16 cellular contexts compared by ENCODE assay signal in genomic region chr17:82017612-82018151, GRCh38. TPM values are rescaled to one million over a fixed set of nuclear protein-coding genes. Genes with fewer than 3 reads are reported as not detected.
"Had no signal": no experiment of that assay in that cellular context is flagged by ENCODE, and none has a peak within 500 bp of the region (broad histone marks: within the 10 kb centered on the region; RNA-seq: fewer than 3 reads in every experiment).

No MANE protein-coding gene starts in this region.

- H3K27me3 Mint-ChIP-seq: activated naive CD4-positive, alpha-beta T cell treated with anti-CD3 and anti-CD28 coated beads, Interleukin-2, amount 10 ng/mL, durations not matched to agents 7 days and 5 days; T-cell had no signal

- H3K9me3 Mint-ChIP-seq: activated naive CD4-positive, alpha-beta T cell treated with anti-CD3 and anti-CD28 coated beads, Interleukin-2, amount 10 ng/mL, durations not matched to agents 7 days and 5 days; nephron; T-cell had no signal

- ATAC-seq: T-cell had no signal

- H3K36me3 ChIP-seq: breast epithelium, thoracic aorta had no signal

- DNase-seq: activated CD4-positive, alpha-beta T cell treated with anti-CD3 and anti-CD28 coated beads for 1 hour; activated CD4-positive, alpha-beta T cell treated with anti-CD3 and anti-CD28 coated beads, Interleukin-2, amount 50 U/mL, for 48 hours; activated naive CD4-positive, alpha-beta T cell treated with anti-CD3 and anti-CD28 coated beads, Interleukin-2, amount 10 ng/mL, durations not matched to agents 7 days and 5 days; cerebellar nuclear complex; effector CD8-positive, alpha-beta T cell; foreskin fibroblast; glutamatergic neuron; stimulated activated CD4-positive, alpha-beta T cell treated with anti-CD3 and anti-CD28 coated beads, Interleukin-12 subunit alpha, Interleukin-12 subunit beta, amount 100 ng/mL, for 4 hours; stimulated activated CD4-positive, alpha-beta T cell treated with anti-CD3 and anti-CD28 coated beads, Interleukin-2, amount 100 ng/mL, for 24 hours; stomach; T-cell; T1000 had no signal

- H3K27ac Mint-ChIP-seq: activated naive CD4-positive, alpha-beta T cell treated with anti-CD3 and anti-CD28 coated beads, Interleukin-2, amount 10 ng/mL, durations not matched to agents 7 days and 5 days; nephron; T-cell had no signal

- H3K4me3 Mint-ChIP-seq: activated naive CD4-positive, alpha-beta T cell treated with anti-CD3 and anti-CD28 coated beads, Interleukin-2, amount 10 ng/mL, durations not matched to agents 7 days and 5 days; T-cell had no signal

- H3K36me3 Mint-ChIP-seq: T-cell had no signal

- H3K27me3 ChIP-seq: ascending aorta, breast epithelium, stomach had no signal

- H3K4me3 ChIP-seq: ascending aorta, breast epithelium, stomach, thoracic aorta had no signal

- H3K9me3 ChIP-seq: ascending aorta, breast epithelium, stomach, thoracic aorta had no signal

- H3K27ac ChIP-seq: ascending aorta, breast epithelium, thoracic aorta had no signal

RNA-seq across cellular contexts. Expression of gene RAC3, which starts 13.8 kb away (rescaled TPM):
- total RNA-seq: ascending aorta had no signal
